8 cellular contexts compared by ENCODE assay signal in genomic region chr2:218286570-218287459, GRCh38. TPM values are rescaled to one million over a fixed set of nuclear protein-coding genes. Genes with fewer than 3 reads are reported as not detected.
DNase-seq lines count a peak whose midpoint lies in the region; ATAC-seq and TF ChIP-seq lines count a peak whose summit lies in the region.

No MANE protein-coding gene starts in this region.

- no peak overlapping the region for H3K4me3 ChIP-seq in cardiac muscle cell

- peaks cover 25% of the 10 kb centered on the region for H3K4me1 ChIP-seq in cardiac muscle cell (ENCODE audit: low read depth)

- H3K4me3 Mint-ChIP-seq in activated naive CD8-positive, alpha-beta T cell treated with anti-CD3 and anti-CD28 coated beads, Interleukin-2, amount 50 U/mL, for 24 hours = peak overlapping the region; percentile 83
- H3K4me3 Mint-ChIP-seq in type B pancreatic cell = peak overlapping the region; percentile 86

- TF ChIP-seq CTCF in C4-2B (conservative IDR thresholded peaks at IDR 0.05) (no peak), cardiac muscle cell (IDR thresholded peaks at IDR 0.05; ENCODE audit: low read depth, low read length) (no peak), type B pancreatic cell (conservative IDR thresholded peaks at IDR 0.05) (no peak)

- H3K27ac ChIP-seq in C4-2B (peak overlapping the region; percentile 64), cardiac muscle cell (peak overlapping the region; percentile 84)

- peaks cover 83% of the 10 kb centered on the region for H3K4me1 Mint-ChIP-seq in activated naive CD8-positive, alpha-beta T cell treated with anti-CD3 and anti-CD28 coated beads, Interleukin-2, amount 50 U/mL, for 24 hours
- peaks cover 38% of the 10 kb centered on the region for H3K4me1 Mint-ChIP-seq in type B pancreatic cell (ENCODE audit: unreplicated experiment)

- no peaks in the 10 kb centered on the region for H3K9me3 ChIP-seq in cardiac muscle cell (ENCODE audit: low read depth)

- H3K27me3 Mint-ChIP-seq in activated naive CD8-positive, alpha-beta T cell treated with anti-CD3 and anti-CD28 coated beads, Interleukin-2, amount 50 U/mL, for 24 hours = no peaks in the 10 kb centered on the region
- no peaks in the 10 kb centered on the region for H3K27me3 Mint-ChIP-seq in type B pancreatic cell

- peak overlapping the region; percentile 98 for H3K27ac Mint-ChIP-seq in activated naive CD8-positive, alpha-beta T cell treated with anti-CD3 and anti-CD28 coated beads, Interleukin-2, amount 50 U/mL, for 24 hours
- peak overlapping the region; percentile 100 for H3K27ac Mint-ChIP-seq in type B pancreatic cell

- ATAC-seq in GM19452 (IDR thresholded peaks at IDR 0.05; ENCODE audit: unreplicated experiment) (peak; percentile 64), HG03575 (IDR thresholded peaks at IDR 0.05; ENCODE audit: extremely low read depth, insufficient number of reproducible peaks, low FRiP score, unreplicated experiment) (peak; percentile 34)
- ATAC-seq in activated naive CD8-positive, alpha-beta T cell treated with anti-CD3 and anti-CD28 coated beads, Interleukin-2, amount 50 U/mL, for 24 hours = peak; percentile 81

- H3K36me3 Mint-ChIP-seq in activated naive CD8-positive, alpha-beta T cell treated with anti-CD3 and anti-CD28 coated beads, Interleukin-2, amount 50 U/mL, for 24 hours (ENCODE audit: low read depth) = peaks cover 9% of the 10 kb centered on the region
- no peaks in the 10 kb centered on the region for H3K36me3 Mint-ChIP-seq in type B pancreatic cell

- DNase-seq in SKM-1 treated with dmso at 0.1 percent for 144 hours (lab: John Stamatoyannopoulos, UW; ENCODE audit: unreplicated experiment) (peak; percentile 74), cardiac muscle cell (ENCODE audit: low read depth in 1 of 2, low spot score in 1 of 2) (peak; percentile 87 to 97), posterior vena cava (ENCODE audit: low spot score) (peak; percentile 96), type B pancreatic cell (ENCODE audit: extremely low spot score, unreplicated experiment) (no peak)
- peak; percentile 84 for DNase-seq in activated naive CD8-positive, alpha-beta T cell treated with anti-CD3 and anti-CD28 coated beads, Interleukin-2, amount 50 U/mL, for 24 hours

- H3K9me3 Mint-ChIP-seq in activated naive CD8-positive, alpha-beta T cell treated with anti-CD3 and anti-CD28 coated beads, Interleukin-2, amount 50 U/mL, for 24 hours = no peaks in the 10 kb centered on the region
- no peaks in the 10 kb centered on the region for H3K9me3 Mint-ChIP-seq in type B pancreatic cell

- intact Hi-C loops in posterior vena cava (cut with DNase I) = no loop called here

- H3K27me3 ChIP-seq in cardiac muscle cell = no peaks in the 10 kb centered on the region

- H3K36me3 ChIP-seq in cardiac muscle cell = no peaks in the 10 kb centered on the region

RNA-seq across cellular contexts. Expression of gene TMBIM1, which starts 5.5 kb away (rescaled TPM):
- total RNA-seq in cardiac muscle cell (15.5 and 25.9 TPM in 2 replicates), posterior vena cava (100 to 1,000 TPM; 191 to 195 TPM), type B pancreatic cell (ENCODE audit: low replicate concordance) (94.5 and 303 TPM in 2 replicates)
- polyA plus RNA-seq in cardiac muscle cell = 18.8 and 41.2 TPM in 2 replicates

RNA-seq across cellular contexts. Expression of gene PNKD, which starts 16.5 kb away (rescaled TPM):
- total RNA-seq in cardiac muscle cell = 103 and 173 TPM in 2 replicates
- 206 and 287 TPM in 2 replicates for polyA plus RNA-seq in cardiac muscle cell
- 10 to 100 TPM; 29.8 to 45.3 TPM for total RNA-seq in posterior vena cava
- total RNA-seq in type B pancreatic cell (ENCODE audit: low replicate concordance) = 58.4 and 66.4 TPM in 2 replicates

RNA-seq across cellular contexts. Expression of gene AAMP, which starts 16.9 kb away (rescaled TPM):
- 269 and 315 TPM in 2 replicates for total RNA-seq in cardiac muscle cell
- 273 and 276 TPM in 2 replicates for polyA plus RNA-seq in cardiac muscle cell
- total RNA-seq in posterior vena cava = 10 to 100 TPM; 43.3 to 45.0 TPM
- total RNA-seq in type B pancreatic cell (ENCODE audit: low replicate concordance) = 82.2 and 97.8 TPM in 2 replicates

RNA-seq across cellular contexts. Expression of gene GPBAR1, which starts 26.0 kb away (rescaled TPM):
- total RNA-seq in cardiac muscle cell (2.4 and 4.4 TPM in 2 replicates), posterior vena cava (1 to 10 TPM; 1.2 to 4.2 TPM), type B pancreatic cell (ENCODE audit: low replicate concordance) (2.1 and 5.7 TPM in 2 replicates)
- polyA plus RNA-seq in cardiac muscle cell = 2.9 and 7.9 TPM in 2 replicates
